Comparison of ENCODE assay signal across 20 cellular contexts in genomic region chr2:28523873-28524272, GRCh38. TPM values are rescaled to one million over a fixed set of nuclear protein-coding genes. Genes with fewer than 3 reads are reported as not detected.
A peak's percentile ranks its signal among the peaks of the same experiment; 100 is the strongest.
DNase-seq lines count a peak whose midpoint lies in the region; ATAC-seq, FAIRE-seq and TF ChIP-seq lines count a peak whose summit lies in the region.
"Had no signal": no experiment of that assay in that cellular context is flagged by ENCODE, and none has a peak within 500 bp of the region (broad histone marks: within the 10 kb centered on the region; RNA-seq: fewer than 3 reads in every experiment).

No MANE protein-coding gene starts in this region.

- H3K36me3 Mint-ChIP-seq in activated naive CD8-positive, alpha-beta T cell treated with anti-CD3 and anti-CD28 coated beads, Interleukin-2, amount 10 ng/mL, durations not matched to agents 7 days and 5 days, result peaks cover 3% of the 10 kb centered on the region
- H3K36me3 Mint-ChIP-seq in activated naive CD8-positive, alpha-beta T cell treated with anti-CD3 and anti-CD28 coated beads for 36 hours, result no peaks in the 10 kb centered on the region
- no peaks in the 10 kb centered on the region for H3K36me3 Mint-ChIP-seq in endodermal cell (ENCODE audit: low read depth)
- H3K36me3 Mint-ChIP-seq: CD4-positive, CD25-positive, alpha-beta regulatory T cell had no signal

- H3K4me1 Mint-ChIP-seq in activated naive CD8-positive, alpha-beta T cell treated with anti-CD3 and anti-CD28 coated beads, Interleukin-2, amount 10 ng/mL, durations not matched to agents 7 days and 5 days, result peaks cover 14% of the 10 kb centered on the region
- H3K4me1 Mint-ChIP-seq in activated naive CD8-positive, alpha-beta T cell treated with anti-CD3 and anti-CD28 coated beads for 36 hours, result no peaks in the 10 kb centered on the region
- peaks cover 38% of the 10 kb centered on the region for H3K4me1 Mint-ChIP-seq in endodermal cell
- H3K4me1 Mint-ChIP-seq in stimulated activated naive CD8-positive, alpha-beta T cell treated with anti-CD3 and anti-CD28 coated beads, Interleukin-15, amount 100 ng/mL, for 72 hours, result no peaks in the 10 kb centered on the region
- H3K4me1 Mint-ChIP-seq: CD4-positive, CD25-positive, alpha-beta regulatory T cell had no signal

- BruUV-seq in OCI-LY7 (replicated peaks; lab: Mats Ljungman, UMichigan), result no TSS peak

- POLR2A ChIA-PET in activated naive CD8-positive, alpha-beta T cell treated with anti-CD3 and anti-CD28 coated beads, Interleukin-2, amount 10 ng/mL, durations not matched to agents 7 days and 5 days (lab: Charles Lee), result no interaction called here
- POLR2A ChIA-PET in OCI-LY7 (lab: Charles Lee), result no interaction called here

- no peaks in the 10 kb centered on the region for H3K9me3 Mint-ChIP-seq in activated naive CD8-positive, alpha-beta T cell treated with anti-CD3 and anti-CD28 coated beads, Interleukin-2, amount 10 ng/mL, durations not matched to agents 7 days and 5 days
- H3K9me3 Mint-ChIP-seq in activated naive CD8-positive, alpha-beta T cell treated with anti-CD3 and anti-CD28 coated beads for 36 hours, result no peaks in the 10 kb centered on the region
- no peaks in the 10 kb centered on the region for H3K9me3 Mint-ChIP-seq in endodermal cell
- no peaks in the 10 kb centered on the region for H3K9me3 Mint-ChIP-seq in stimulated activated naive CD8-positive, alpha-beta T cell treated with anti-CD3 and anti-CD28 coated beads, Interleukin-15, amount 100 ng/mL, for 72 hours
- H3K9me3 Mint-ChIP-seq: GM23338; T-helper 1 cell treated with Interleukin-12 subunit alpha and Interleukin-12 subunit beta and Interleukin-4 antibody, amounts not matched to agents 30 μg/mL and 1 μg/mL, for 36 hours had no signal

- no peaks in the 10 kb centered on the region for H4K20me1 ChIP-seq in OCI-LY7 (ENCODE audit: insufficient read depth, low read length)

- intact Hi-C loops in OCI-LY7 (cut with micrococcal nuclease; ENCODE audit: unreplicated experiment) (no loop called here), adrenal gland (cut with DNase I) (no loop called here)

- no peak for ATAC-seq in activated naive CD8-positive, alpha-beta T cell treated with anti-CD3 and anti-CD28 coated beads, Interleukin-2, amount 10 ng/mL, durations not matched to agents 7 days and 5 days (ENCODE audit: low read depth)
- no peak for ATAC-seq in stimulated activated naive CD8-positive, alpha-beta T cell treated with anti-CD3 and anti-CD28 coated beads, Interleukin-15, amount 100 ng/mL, for 72 hours
- ATAC-seq: GM23338, Right ventricle myocardium inferior had no signal

- H3K36me3 ChIP-seq in endodermal cell (ENCODE audit: control insufficient read depth, insufficient read depth, low read length) (no peaks in the 10 kb centered on the region), small intestine (ENCODE audit: control insufficient read depth in 2 of 2, insufficient read depth in 2 of 2, low read length in 2 of 2) (no peaks in the 10 kb centered on the region), OCI-LY7 (ENCODE audit: insufficient read depth, low read length) (no peaks in the 10 kb centered on the region), adrenal gland (replicated peaks in 1 of 2) (no peaks in the 10 kb centered on the region)
- H3K36me3 ChIP-seq: HAP-1, SJSA1 had no signal

- no peak overlapping the region for H3K9ac ChIP-seq in endodermal cell (ENCODE audit: extremely low read depth, low read length, poor library complexity, severe bottlenecking)
- H3K9ac ChIP-seq: KMS-11 had no signal

- no peaks in the 10 kb centered on the region for H3K9me2 ChIP-seq in OCI-LY7 (ENCODE audit: insufficient read depth, low read length)

- no peak for TF ChIP-seq POLR2A in adrenal gland (IDR thresholded peaks at IDR 0.05)

- H3K27me3 Mint-ChIP-seq in activated naive CD8-positive, alpha-beta T cell treated with anti-CD3 and anti-CD28 coated beads, Interleukin-2, amount 10 ng/mL, durations not matched to agents 7 days and 5 days, result peaks cover 59% of the 10 kb centered on the region
- peaks cover 49% of the 10 kb centered on the region for H3K27me3 Mint-ChIP-seq in activated naive CD8-positive, alpha-beta T cell treated with anti-CD3 and anti-CD28 coated beads for 36 hours
- H3K27me3 Mint-ChIP-seq in endodermal cell (ENCODE audit: insufficient read depth), result peaks cover 9% of the 10 kb centered on the region
- H3K27me3 Mint-ChIP-seq in stimulated activated naive CD8-positive, alpha-beta T cell treated with anti-CD3 and anti-CD28 coated beads, Interleukin-15, amount 100 ng/mL, for 72 hours, result peaks cover 61% of the 10 kb centered on the region

- no peak for TF ChIP-seq CTCF in endodermal cell (conservative IDR thresholded peaks at IDR 0.05)
- no peak for TF ChIP-seq CTCF in OCI-LY7 (conservative IDR thresholded peaks at IDR 0.05; ENCODE audit: low read length)
- no peak for TF ChIP-seq CTCF in adrenal gland (IDR thresholded peaks at IDR 0.05)

- peak overlapping the region; percentile 5 for H3K4me3 Mint-ChIP-seq in activated naive CD8-positive, alpha-beta T cell treated with anti-CD3 and anti-CD28 coated beads, Interleukin-2, amount 10 ng/mL, durations not matched to agents 7 days and 5 days
- no peak overlapping the region for H3K4me3 Mint-ChIP-seq in activated naive CD8-positive, alpha-beta T cell treated with anti-CD3 and anti-CD28 coated beads for 36 hours
- H3K4me3 Mint-ChIP-seq in endodermal cell, result peak overlapping the region; percentile 6
- no peak overlapping the region for H3K4me3 Mint-ChIP-seq in stimulated activated naive CD8-positive, alpha-beta T cell treated with anti-CD3 and anti-CD28 coated beads, Interleukin-15, amount 100 ng/mL, for 72 hours
- H3K4me3 Mint-ChIP-seq: CD4-positive, CD25-positive, alpha-beta regulatory T cell; GM23338; T-helper 1 cell treated with Interleukin-12 subunit alpha and Interleukin-12 subunit beta and Interleukin-4 antibody, amounts not matched to agents 30 μg/mL and 1 μg/mL, for 36 hours had no signal

- H3K79me2 ChIP-seq in OCI-LY7 (ENCODE audit: insufficient read depth, low read depth, low read length), result no peaks in the 10 kb centered on the region

- H3K27ac Mint-ChIP-seq in activated naive CD8-positive, alpha-beta T cell treated with anti-CD3 and anti-CD28 coated beads, Interleukin-2, amount 10 ng/mL, durations not matched to agents 7 days and 5 days, result no peak overlapping the region
- no peak overlapping the region for H3K27ac Mint-ChIP-seq in activated naive CD8-positive, alpha-beta T cell treated with anti-CD3 and anti-CD28 coated beads for 36 hours
- peak overlapping the region; percentile 59 for H3K27ac Mint-ChIP-seq in endodermal cell
- no peak overlapping the region for H3K27ac Mint-ChIP-seq in stimulated activated naive CD8-positive, alpha-beta T cell treated with anti-CD3 and anti-CD28 coated beads, Interleukin-15, amount 100 ng/mL, for 72 hours
- H3K27ac Mint-ChIP-seq: GM23338; T-helper 1 cell treated with Interleukin-12 subunit alpha and Interleukin-12 subunit beta and Interleukin-4 antibody, amounts not matched to agents 30 μg/mL and 1 μg/mL, for 36 hours had no signal

- no peak overlapping the region for H2AFZ ChIP-seq in OCI-LY7 (ENCODE audit: low read length)
- H2AFZ ChIP-seq: GM23338 had no signal

- no peak for DNase-seq in activated naive CD8-positive, alpha-beta T cell treated with anti-CD3 and anti-CD28 coated beads, Interleukin-2, amount 10 ng/mL, durations not matched to agents 7 days and 5 days
- DNase-seq in activated naive CD8-positive, alpha-beta T cell treated with anti-CD3 and anti-CD28 coated beads for 36 hours, result no peak
- DNase-seq in NCI-H146 treated with DMSO at 0.1 percent for 48 hours (lab: John Stamatoyannopoulos, UW; ENCODE audit: unreplicated experiment) (peak; percentile 58), endodermal cell (no peak), small intestine (peak; percentile 53), OCI-LY7 (ENCODE audit: low spot score) (no peak), adrenal gland (no peak)
- DNase-seq in stimulated activated naive CD8-positive, alpha-beta T cell treated with anti-CD3 and anti-CD28 coated beads, Interleukin-15, amount 100 ng/mL, for 72 hours, result no peak
- DNase-seq: CD4-positive, CD25-positive, alpha-beta regulatory T cell; COR-L47; IMR-90; NCI-H1105; NCI-H446 had no signal

- no peak overlapping the region for H3K4me2 ChIP-seq in OCI-LY7 (ENCODE audit: low read length)
- H3K4me2 ChIP-seq: GM23338, KMS-11 had no signal

- WGBS in endodermal cell (ENCODE audit: insufficient coverage in 1 of 2, insufficient read length in 1 of 2), 2 experiments, result 64% methylated on average over 5 of the region's 5 CpGs; no CpG with 5 or more reads in 1 of the 2 experiments
- 12 to 42% (median 27%) methylated on average over 5 of the region's 5 CpGs for WGBS in small intestine, 3 donors
- WGBS in adrenal gland, 4 donors, result 72 to 85% (median 76%) methylated on average over 5 of the region's 5 CpGs

- peaks cover 8% of the 10 kb centered on the region for H3K4me1 ChIP-seq in endodermal cell (ENCODE audit: control insufficient read depth, insufficient read depth, low read length)
- no peaks in the 10 kb centered on the region for H3K4me1 ChIP-seq in small intestine (ENCODE audit: control insufficient read depth in 2 of 2, insufficient read depth in 1 of 2, low read depth in 1 of 2, low read length in 1 of 2)
- no peaks in the 10 kb centered on the region for H3K4me1 ChIP-seq in OCI-LY7 (ENCODE audit: insufficient read depth, low read length, poor library complexity, severe bottlenecking)
- no peaks in the 10 kb centered on the region for H3K4me1 ChIP-seq in adrenal gland (replicated peaks in 1 of 2)
- H3K4me1 ChIP-seq: HAP-1, SJSA1 had no signal

- FAIRE-seq in small intestine (lab: Jason Lieb, UNC), result no peak
- FAIRE-seq: GM12891 had no signal

- H3K9me3 ChIP-seq in endodermal cell (ENCODE audit: control insufficient read depth, low read length) (no peaks in the 10 kb centered on the region), small intestine (ENCODE audit: control insufficient read depth, low read depth) (no peaks in the 10 kb centered on the region), OCI-LY7 (ENCODE audit: low read length) (no peaks in the 10 kb centered on the region), adrenal gland (replicated peaks in 1 of 3) (no peaks in the 10 kb centered on the region)
- H3K9me3 ChIP-seq: HAP-1, SJSA1 had no signal

- H3K4me3 ChIP-seq in endodermal cell (ENCODE audit: low read length), result no peak overlapping the region
- no peak overlapping the region for H3K4me3 ChIP-seq in small intestine (ENCODE audit: low read depth in 1 of 2, low read length in 2 of 2)
- H3K4me3 ChIP-seq in OCI-LY7 (ENCODE audit: low read depth, low read length, poor library complexity, severe bottlenecking), result no peak overlapping the region
- H3K4me3 ChIP-seq in adrenal gland, result no peak overlapping the region
- H3K4me3 ChIP-seq: GM23338, HAP-1, SJSA1 had no signal

- H3K27me3 ChIP-seq in endodermal cell (ENCODE audit: control insufficient read depth, insufficient read depth, low read length, poor library complexity, severe bottlenecking), result no peaks in the 10 kb centered on the region
- peaks cover 0 to 8% of the 10 kb centered on the region in 2 donors for H3K27me3 ChIP-seq in small intestine (ENCODE audit: control insufficient read depth in 2 of 2, insufficient read depth in 2 of 2, low read length in 2 of 2)
- H3K27me3 ChIP-seq in adrenal gland, result no peaks in the 10 kb centered on the region

- CTCF ChIA-PET in OCI-LY7 (lab: Charles Lee; ENCODE audit: unreplicated experiment), result no interaction called here

- no peak overlapping the region for H3K27ac ChIP-seq in endodermal cell (ENCODE audit: low read depth, low read length)
- no peak overlapping the region for H3K27ac ChIP-seq in small intestine (ENCODE audit: low read depth in 1 of 2, low read length in 1 of 2)
- H3K27ac ChIP-seq in OCI-LY7 (ENCODE audit: low read depth, low read length, poor library complexity, severe bottlenecking), result no peak overlapping the region
- H3K27ac ChIP-seq in adrenal gland, result no peak overlapping the region
- H3K27ac ChIP-seq: KMS-11, SJSA1 had no signal

RNA-seq across cellular contexts. Expression of gene PLB1, which starts 28.0 kb away (rescaled TPM):
- under 1 TPM; 0.30 to 0.43 TPM for total RNA-seq in activated naive CD8-positive, alpha-beta T cell treated with anti-CD3 and anti-CD28 coated beads, Interleukin-2, amount 10 ng/mL, durations not matched to agents 7 days and 5 days
- total RNA-seq in activated naive CD8-positive, alpha-beta T cell treated with anti-CD3 and anti-CD28 coated beads for 36 hours, result 1 to 10 TPM in 1 of 2 experiments, under 1 TPM in 1; 0.99 to 1.4 TPM
- under 1 TPM; 0.35 to 0.38 TPM for total RNA-seq in endodermal cell
- polyA plus RNA-seq in endodermal cell (2013, experiment 1 of 2), result 0.43 TPM
- polyA plus RNA-seq in endodermal cell (2013, experiment 2 of 2), result 0.25 TPM
- polyA plus RNA-seq in small intestine, result 1 to 10 TPM in 1 of 3 donors, under 1 TPM in 2; 0.45 to 1.3 (median 0.81) TPM
- not detected in 2 replicates for total RNA-seq in OCI-LY7 (2014; rRNA removed; shearing (Covaris generic))
- total RNA-seq in OCI-LY7 (2022), result not detected in 2 replicates
- 10 to 100 TPM in 3 of 8 donors, 1 to 10 TPM in 5; 1.0 to 33.6 (median 8.1) TPM for total RNA-seq in adrenal gland
- 10 to 100 TPM in 1 of 3 donors, 1 to 10 TPM in 2; 4.1 to 44.3 (median 7.7) TPM for polyA plus RNA-seq in adrenal gland

Comparison
In these comparisons a context has a peak if more than half of its experiments do, and no peak if none do; other contexts are left out.
1. H3K4me3 Mint-ChIP-seq: peak in activated naive CD8-positive, alpha-beta T cell treated with anti-CD3 and anti-CD28 coated beads, Interleukin-2, amount 10 ng/mL, durations not matched to agents 7 days and 5 days (single experiment) and endodermal cell (single experiment); none in activated naive CD8-positive, alpha-beta T cell treated with anti-CD3 and anti-CD28 coated beads for 36 hours (single experiment) and stimulated activated naive CD8-positive, alpha-beta T cell treated with anti-CD3 and anti-CD28 coated beads, Interleukin-15, amount 100 ng/mL, for 72 hours (0 of 2).
2. DNase-seq: peak in NCI-H146 treated with DMSO at 0.1 percent for 48 hours (single experiment) and small intestine (single experiment); none in activated naive CD8-positive, alpha-beta T cell treated with anti-CD3 and anti-CD28 coated beads, Interleukin-2, amount 10 ng/mL, durations not matched to agents 7 days and 5 days (single experiment), activated naive CD8-positive, alpha-beta T cell treated with anti-CD3 and anti-CD28 coated beads for 36 hours (single experiment), endodermal cell (single experiment), stimulated activated naive CD8-positive, alpha-beta T cell treated with anti-CD3 and anti-CD28 coated beads, Interleukin-15, amount 100 ng/mL, for 72 hours (0 of 2), OCI-LY7 (single experiment) and adrenal gland (0 of 7).